8 cellular contexts compared by ENCODE assay signal in genomic region chr14:61103541-61104339, GRCh38.
DNase-seq lines count a peak whose midpoint lies in the region; ATAC-seq and TF ChIP-seq lines count a peak whose summit lies in the region.

No MANE protein-coding gene starts in this region.

- H3K27ac Mint-ChIP-seq in activated CD8-positive, alpha-beta T cell treated with anti-CD3 and anti-CD28 coated beads for 36 hours: peak overlapping the region; percentile 64
- H3K27ac Mint-ChIP-seq in activated CD8-positive, alpha-beta T cell treated with anti-CD3 and anti-CD28 coated beads, Interleukin-2, amount 10 ng/mL, durations not matched to agents 7 days and 5 days: no peak overlapping the region
- H3K27ac Mint-ChIP-seq in nephron progenitor cell: peak overlapping the region; percentile 98
- H3K27ac Mint-ChIP-seq in CD4-positive, alpha-beta memory T cell: no peak overlapping the region

- no peaks in the 10 kb centered on the region for H3K27me3 Mint-ChIP-seq in activated CD8-positive, alpha-beta T cell treated with anti-CD3 and anti-CD28 coated beads for 36 hours
- no peaks in the 10 kb centered on the region for H3K27me3 Mint-ChIP-seq in activated CD8-positive, alpha-beta T cell treated with anti-CD3 and anti-CD28 coated beads, Interleukin-2, amount 10 ng/mL, durations not matched to agents 7 days and 5 days (ENCODE audit: low read depth)
- no peaks in the 10 kb centered on the region for H3K27me3 Mint-ChIP-seq in nephron progenitor cell (ENCODE audit: low read depth, poor library complexity)
- H3K27me3 Mint-ChIP-seq in CD4-positive, alpha-beta memory T cell: no peaks in the 10 kb centered on the region

- no peaks in the 10 kb centered on the region for H3K36me3 Mint-ChIP-seq in activated CD8-positive, alpha-beta T cell treated with anti-CD3 and anti-CD28 coated beads for 36 hours (ENCODE audit: low read depth)
- no peaks in the 10 kb centered on the region for H3K36me3 Mint-ChIP-seq in activated CD8-positive, alpha-beta T cell treated with anti-CD3 and anti-CD28 coated beads, Interleukin-2, amount 10 ng/mL, durations not matched to agents 7 days and 5 days (ENCODE audit: low read depth)
- H3K36me3 Mint-ChIP-seq in nephron progenitor cell (ENCODE audit: low read depth): peaks cover 13% of the 10 kb centered on the region
- H3K36me3 Mint-ChIP-seq in CD4-positive, alpha-beta memory T cell: peaks cover 4 to 17% of the 10 kb centered on the region in 2 donors

- H3K4me3 Mint-ChIP-seq in activated CD8-positive, alpha-beta T cell treated with anti-CD3 and anti-CD28 coated beads for 36 hours: no peak overlapping the region
- no peak overlapping the region for H3K4me3 Mint-ChIP-seq in activated CD8-positive, alpha-beta T cell treated with anti-CD3 and anti-CD28 coated beads, Interleukin-2, amount 10 ng/mL, durations not matched to agents 7 days and 5 days
- H3K4me3 Mint-ChIP-seq in nephron progenitor cell: no peak overlapping the region
- no peak overlapping the region for H3K4me3 Mint-ChIP-seq in CD4-positive, alpha-beta memory T cell

- H3K4me3 ChIP-seq in RWPE2 (ENCODE audit: severe bottlenecking): no peak overlapping the region
- no peak overlapping the region for H3K4me3 ChIP-seq in CD4-positive, alpha-beta memory T cell (ENCODE audit: low read length in 2 of 2)

- H3K27ac ChIP-seq in RWPE2 (ENCODE audit: poor library complexity, severe bottlenecking): peak overlapping the region; percentile 100
- H3K27ac ChIP-seq in CD4-positive, alpha-beta memory T cell (ENCODE audit: low read depth, low read length): no peak overlapping the region

- H3K9me3 Mint-ChIP-seq in activated CD8-positive, alpha-beta T cell treated with anti-CD3 and anti-CD28 coated beads for 36 hours: no peaks in the 10 kb centered on the region
- H3K9me3 Mint-ChIP-seq in activated CD8-positive, alpha-beta T cell treated with anti-CD3 and anti-CD28 coated beads, Interleukin-2, amount 10 ng/mL, durations not matched to agents 7 days and 5 days (ENCODE audit: insufficient read depth): peaks cover 5% of the 10 kb centered on the region
- peaks cover 17% of the 10 kb centered on the region for H3K9me3 Mint-ChIP-seq in nephron progenitor cell
- peaks cover 4 to 12% (median 6%) of the 10 kb centered on the region in 8 donors for H3K9me3 Mint-ChIP-seq in CD4-positive, alpha-beta memory T cell

- ATAC-seq in activated CD8-positive, alpha-beta T cell treated with anti-CD3 and anti-CD28 coated beads for 36 hours: peak; percentile 80
- ATAC-seq in activated CD8-positive, alpha-beta T cell treated with anti-CD3 and anti-CD28 coated beads, Interleukin-2, amount 10 ng/mL, durations not matched to agents 7 days and 5 days: no peak
- ATAC-seq in HG02981 (IDR thresholded peaks at IDR 0.05; ENCODE audit: unreplicated experiment) (peak; percentile 55), RWPE2 (ENCODE audit: low read depth) (peak; percentile 96)

- peaks cover 32% of the 10 kb centered on the region for H3K4me1 ChIP-seq in RWPE2 (ENCODE audit: insufficient read depth, poor library complexity, severe bottlenecking)
- no peaks in the 10 kb centered on the region for H3K4me1 ChIP-seq in CD4-positive, alpha-beta memory T cell (ENCODE audit: insufficient read depth, low read length)

- peak; percentile 49 for DNase-seq in activated CD8-positive, alpha-beta T cell treated with anti-CD3 and anti-CD28 coated beads for 36 hours
- DNase-seq in activated CD8-positive, alpha-beta T cell treated with anti-CD3 and anti-CD28 coated beads, Interleukin-2, amount 10 ng/mL, durations not matched to agents 7 days and 5 days: no peak
- DNase-seq in RWPE2 (ENCODE audit: low spot score): peak; percentile 92
- peak; percentile 86 for DNase-seq in epidermal melanocyte (ENCODE audit: insufficient read length, low spot score)
- DNase-seq in nephron progenitor cell: peak; percentile 14
- no peak for DNase-seq in NCI-H2029 treated with DMSO at 0.1 percent for 48 hours (lab: John Stamatoyannopoulos, UW)
- DNase-seq in CD4-positive, alpha-beta memory T cell: no peak

- intact Hi-C loops in activated CD8-positive, alpha-beta T cell treated with anti-CD3 and anti-CD28 coated beads for 36 hours (cut with micrococcal nuclease): no loop called here
- intact Hi-C loops in CD4-positive, alpha-beta memory T cell (cut with micrococcal nuclease): no loop called here

- peaks cover 26% of the 10 kb centered on the region for H3K4me1 Mint-ChIP-seq in activated CD8-positive, alpha-beta T cell treated with anti-CD3 and anti-CD28 coated beads for 36 hours (ENCODE audit: low read depth)
- H3K4me1 Mint-ChIP-seq in activated CD8-positive, alpha-beta T cell treated with anti-CD3 and anti-CD28 coated beads, Interleukin-2, amount 10 ng/mL, durations not matched to agents 7 days and 5 days (ENCODE audit: low read depth): peaks cover 15% of the 10 kb centered on the region
- peaks cover 69% of the 10 kb centered on the region for H3K4me1 Mint-ChIP-seq in nephron progenitor cell
- H3K4me1 Mint-ChIP-seq in CD4-positive, alpha-beta memory T cell: peaks cover 0 to 2% (median 0%) of the 10 kb centered on the region in 4 donors

- no peaks in the 10 kb centered on the region for H3K27me3 ChIP-seq in RWPE2 (ENCODE audit: insufficient read depth, poor library complexity, severe bottlenecking)
- H3K27me3 ChIP-seq in CD4-positive, alpha-beta memory T cell (ENCODE audit: insufficient read depth, low read length): no peaks in the 10 kb centered on the region

- no peak for TF ChIP-seq CTCF in activated CD8-positive, alpha-beta T cell treated with anti-CD3 and anti-CD28 coated beads for 36 hours (IDR thresholded peaks at IDR 0.05)
- TF ChIP-seq CTCF in RWPE2 (IDR thresholded peaks at IDR 0.05; ENCODE audit: poor library complexity, severe bottlenecking) (no peak), nephron progenitor cell (IDR thresholded peaks at IDR 0.05) (no peak)

- H3K9me3 ChIP-seq in RWPE2 (ENCODE audit: severe bottlenecking): no peaks in the 10 kb centered on the region
- H3K9me3 ChIP-seq in CD4-positive, alpha-beta memory T cell (ENCODE audit: control insufficient read depth in 1 of 2, low read length in 2 of 2): no peaks in the 10 kb centered on the region

- CTCF ChIA-PET in activated CD8-positive, alpha-beta T cell treated with anti-CD3 and anti-CD28 coated beads for 36 hours (lab: Charles Lee): no interaction called here
- CTCF ChIA-PET in activated CD8-positive, alpha-beta T cell treated with anti-CD3 and anti-CD28 coated beads, Interleukin-2, amount 10 ng/mL, durations not matched to agents 7 days and 5 days (lab: Charles Lee): no interaction called here
- CTCF ChIA-PET in CD4-positive, alpha-beta memory T cell (lab: Charles Lee; ENCODE audit: partially characterized antibody): no interaction called here

- POLR2A ChIA-PET in activated CD8-positive, alpha-beta T cell treated with anti-CD3 and anti-CD28 coated beads for 36 hours (lab: Charles Lee): no interaction called here
- POLR2A ChIA-PET in activated CD8-positive, alpha-beta T cell treated with anti-CD3 and anti-CD28 coated beads, Interleukin-2, amount 10 ng/mL, durations not matched to agents 7 days and 5 days (lab: Charles Lee): no interaction called here
- POLR2A ChIA-PET in CD4-positive, alpha-beta memory T cell (lab: Charles Lee; ENCODE audit: partially characterized antibody): no interaction called here

- no peaks in the 10 kb centered on the region for H3K36me3 ChIP-seq in RWPE2 (ENCODE audit: low read depth)
- H3K36me3 ChIP-seq in CD4-positive, alpha-beta memory T cell (ENCODE audit: insufficient read depth, low read length): no peaks in the 10 kb centered on the region

Comparison
In these comparisons a context has a peak if more than half of its experiments do, and no peak if none do; other contexts are left out.
1. DNase-seq: peak in activated CD8-positive, alpha-beta T cell treated with anti-CD3 and anti-CD28 coated beads for 36 hours (single experiment), RWPE2 (single experiment), epidermal melanocyte (single experiment) and nephron progenitor cell (single experiment); none in activated CD8-positive, alpha-beta T cell treated with anti-CD3 and anti-CD28 coated beads, Interleukin-2, amount 10 ng/mL, durations not matched to agents 7 days and 5 days (single experiment), NCI-H2029 treated with DMSO at 0.1 percent for 48 hours (single experiment) and CD4-positive, alpha-beta memory T cell (0 of 5).
2. H3K27ac Mint-ChIP-seq: peak in activated CD8-positive, alpha-beta T cell treated with anti-CD3 and anti-CD28 coated beads for 36 hours (single experiment) and nephron progenitor cell (single experiment); none in activated CD8-positive, alpha-beta T cell treated with anti-CD3 and anti-CD28 coated beads, Interleukin-2, amount 10 ng/mL, durations not matched to agents 7 days and 5 days (single experiment) and CD4-positive, alpha-beta memory T cell (0 of 7).